In genomic region chr12:107501681-107502080, GRCh38 we compare ENCODE assay signal across 27 cellular contexts.
DNase-seq lines count a peak whose midpoint lies in the region; ATAC-seq, FAIRE-seq and TF ChIP-seq lines count a peak whose summit lies in the region.
"Had no signal": no experiment of that assay in that cellular context is flagged by ENCODE, and none has a peak within 500 bp of the region (broad histone marks: within the 10 kb centered on the region; RNA-seq: fewer than 3 reads in every experiment).

No MANE protein-coding gene starts in this region.

- CTCF ChIA-PET in GM10248 (lab: Yijun Ruan, JAX): no interaction called here
- CTCF ChIA-PET in activated CD8-positive, alpha-beta memory T cell treated with anti-CD3 and anti-CD28 coated beads, Interleukin-2, amount 10 ng/mL, durations not matched to agents 7 days and 5 days (lab: Charles Lee): no interaction called here

- no peak for TF ChIP-seq CTCF in GM10248 (IDR thresholded peaks at IDR 0.05; ENCODE audit: control extremely low read depth, extremely low read depth, low read depth, missing control alignments)
- no peak for TF ChIP-seq CTCF in neural crest cell (conservative IDR thresholded peaks at IDR 0.05)
- no peak for TF ChIP-seq CTCF in D721Med (IDR thresholded peaks at IDR 0.05; ENCODE audit: insufficient read depth, missing control alignments)

- no peaks in the 10 kb centered on the region for H3K36me3 ChIP-seq in BLaER1

- no peaks in the 10 kb centered on the region for H4K20me1 ChIP-seq in BLaER1

- H3K27me3 Mint-ChIP-seq in activated T-helper 17 cell treated with anti-CD3 and anti-CD28 coated beads, Interleukin-2, amount 50 U/mL, for 72 hours: no peaks in the 10 kb centered on the region
- peaks cover 6% of the 10 kb centered on the region for H3K27me3 Mint-ChIP-seq in neural crest cell (ENCODE audit: low read depth)
- H3K27me3 Mint-ChIP-seq in activated CD8-positive, alpha-beta memory T cell treated with anti-CD3 and anti-CD28 coated beads, Interleukin-2, amount 10 ng/mL, durations not matched to agents 7 days and 5 days: peaks cover 2% of the 10 kb centered on the region
- H3K27me3 Mint-ChIP-seq: CD4-positive, alpha-beta memory T cell had no signal

- H3K36me3 Mint-ChIP-seq in activated T-helper 17 cell treated with anti-CD3 and anti-CD28 coated beads, Interleukin-2, amount 50 U/mL, for 72 hours (ENCODE audit: low read depth): no peaks in the 10 kb centered on the region
- H3K36me3 Mint-ChIP-seq in neural crest cell (ENCODE audit: low read depth): peaks cover 8% of the 10 kb centered on the region
- H3K36me3 Mint-ChIP-seq in activated CD8-positive, alpha-beta memory T cell treated with anti-CD3 and anti-CD28 coated beads, Interleukin-2, amount 10 ng/mL, durations not matched to agents 7 days and 5 days: peaks cover 2% of the 10 kb centered on the region

- peak; percentile 76 for ATAC-seq in activated T-helper 17 cell treated with anti-CD3 and anti-CD28 coated beads, Interleukin-2, amount 50 U/mL, for 72 hours (replicated peaks)
- no peak for ATAC-seq in activated CD8-positive, alpha-beta memory T cell treated with anti-CD3 and anti-CD28 coated beads, Interleukin-2, amount 10 ng/mL, durations not matched to agents 7 days and 5 days
- no peak for ATAC-seq in HG03139 (IDR thresholded peaks at IDR 0.05; ENCODE audit: unreplicated experiment)
- ATAC-seq: A549 had no signal

- H3K27me3 ChIP-seq in BLaER1: no peaks in the 10 kb centered on the region

- H3K4me3 ChIP-seq in BLaER1: no peak overlapping the region
- H3K4me3 ChIP-seq: A549, PC-9, SJSA1 had no signal

- no peaks in the 10 kb centered on the region; the same call in 1 of the 2 replicates for H3K9me3 ChIP-seq in BLaER1
- H3K9me3 ChIP-seq: A549 had no signal

- DNase-seq in GM10248 (ENCODE audit: extremely low spot score) (peak; percentile 16), neural crest cell (ENCODE audit: low read depth, low spot score) (no peak), D721Med (ENCODE audit: insufficient read length, low spot score) (no peak), anterior cingulate cortex (lab: John Stamatoyannopoulos, UW) (no peak)
- no peak for DNase-seq in activated CD8-positive, alpha-beta memory T cell treated with anti-CD3 and anti-CD28 coated beads, Interleukin-2, amount 10 ng/mL, durations not matched to agents 7 days and 5 days
- DNase-seq: AML-193; C1 segment of cervical spinal cord; CD4-positive, alpha-beta memory T cell; COR-L47; EL; GDM1; H7; KBM-7; NCI-H1694; NCI-H2029 treated with DMSO at 0.1 percent for 48 hours; NCI-H2227 treated with DMSO at 0.1 percent for 48 hours; NCI-H526 treated with DMSO at 0.1 percent for 48 hours; PC-9; Right ventricle myocardium superior; RPMI8226 had no signal

- no peak overlapping the region for H3K4me3 Mint-ChIP-seq in activated T-helper 17 cell treated with anti-CD3 and anti-CD28 coated beads, Interleukin-2, amount 50 U/mL, for 72 hours
- no peak overlapping the region for H3K4me3 Mint-ChIP-seq in neural crest cell
- H3K4me3 Mint-ChIP-seq in activated CD8-positive, alpha-beta memory T cell treated with anti-CD3 and anti-CD28 coated beads, Interleukin-2, amount 10 ng/mL, durations not matched to agents 7 days and 5 days: no peak overlapping the region
- H3K4me3 Mint-ChIP-seq: CD4-positive, alpha-beta memory T cell had no signal

- peaks cover 7% of the 10 kb centered on the region for H3K9me3 Mint-ChIP-seq in activated T-helper 17 cell treated with anti-CD3 and anti-CD28 coated beads, Interleukin-2, amount 50 U/mL, for 72 hours
- H3K9me3 Mint-ChIP-seq in neural crest cell: peaks cover 4% of the 10 kb centered on the region
- peaks cover 4% of the 10 kb centered on the region for H3K9me3 Mint-ChIP-seq in activated CD8-positive, alpha-beta memory T cell treated with anti-CD3 and anti-CD28 coated beads, Interleukin-2, amount 10 ng/mL, durations not matched to agents 7 days and 5 days (ENCODE audit: low read depth)

- POLR2A ChIA-PET in GM10248 (lab: Yijun Ruan, JAX): no interaction called here

- H3K27ac Mint-ChIP-seq in activated T-helper 17 cell treated with anti-CD3 and anti-CD28 coated beads, Interleukin-2, amount 50 U/mL, for 72 hours: no peak overlapping the region
- H3K27ac Mint-ChIP-seq in neural crest cell (ENCODE audit: unreplicated experiment): peak overlapping the region; percentile 13
- no peak overlapping the region for H3K27ac Mint-ChIP-seq in activated CD8-positive, alpha-beta memory T cell treated with anti-CD3 and anti-CD28 coated beads, Interleukin-2, amount 10 ng/mL, durations not matched to agents 7 days and 5 days

- H3K9ac ChIP-seq in BLaER1: no peak overlapping the region

- H3K4me1 Mint-ChIP-seq in activated T-helper 17 cell treated with anti-CD3 and anti-CD28 coated beads, Interleukin-2, amount 50 U/mL, for 72 hours: peaks cover 18% of the 10 kb centered on the region
- H3K4me1 Mint-ChIP-seq in neural crest cell: no peaks in the 10 kb centered on the region
- H3K4me1 Mint-ChIP-seq in activated CD8-positive, alpha-beta memory T cell treated with anti-CD3 and anti-CD28 coated beads, Interleukin-2, amount 10 ng/mL, durations not matched to agents 7 days and 5 days: peaks cover 3% of the 10 kb centered on the region

- peaks cover 6% of the 10 kb centered on the region; the same call in 1 of the 2 replicates for H3K4me1 ChIP-seq in BLaER1
- H3K4me1 ChIP-seq: A549, SJSA1 had no signal

- FAIRE-seq in D721Med (lab: Jason Lieb, UNC): no peak
- FAIRE-seq: A549, GM18507, HTR-8/SVneo had no signal

- H3K27ac ChIP-seq in BLaER1: no peak overlapping the region
- H3K27ac ChIP-seq: A549, PC-9, SJSA1 had no signal

- peak overlapping the region; percentile 23; the same call in 1 of the 2 replicates for H3K4me2 ChIP-seq in BLaER1
- H3K4me2 ChIP-seq: A549, PC-9 had no signal
